Comparison of ENCODE assay signal across 8 cellular contexts in the genomic region with DNA sequence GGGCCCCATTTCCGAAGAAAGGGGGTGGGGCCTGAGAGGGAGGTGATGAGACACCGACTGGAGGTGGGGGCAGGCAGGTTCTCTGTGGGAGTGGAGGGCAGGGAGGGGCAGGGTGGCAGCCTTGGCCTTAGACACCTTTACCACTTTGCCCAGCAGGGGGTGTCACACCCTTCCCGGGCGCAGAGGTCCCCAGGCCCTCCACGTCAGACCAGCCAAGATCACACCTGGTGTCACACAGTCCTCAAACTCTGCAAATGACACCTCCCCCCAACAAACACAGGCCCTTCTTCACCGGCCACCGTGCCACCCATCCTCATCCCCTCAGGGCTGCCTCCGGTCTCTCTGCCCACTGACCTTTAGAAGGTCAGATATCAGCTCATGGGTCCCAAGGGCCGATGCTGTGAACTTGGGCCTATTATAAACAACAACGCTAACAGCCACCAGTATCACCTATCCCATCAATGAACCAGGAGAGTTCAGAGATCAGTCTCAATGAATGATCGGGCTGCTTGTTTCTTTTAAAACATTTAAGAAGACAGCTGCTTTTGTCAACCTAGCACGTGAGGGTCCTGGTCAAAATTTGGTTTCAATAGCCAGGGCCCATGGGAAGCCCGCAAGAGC.
DNase-seq lines count a peak whose midpoint lies in the region; ATAC-seq, FAIRE-seq and TF ChIP-seq lines count a peak whose summit lies in the region.

No MANE protein-coding gene starts in this region.

- DNase-seq in GM12891 (ENCODE audit: insufficient read length, low spot score) (peak; percentile 78), NCI-H510A treated with DMSO at 0.1 percent for 48 hours (lab: John Stamatoyannopoulos, UW) (peak; percentile 96), activated T-cell treated with anti-CD3 and anti-CD28 coated beads for 4 hours (peak; percentile 62), glomerular visceral epithelial cell (ENCODE audit: extremely low spot score) (peak; percentile 14), middle frontal gyrus (ENCODE audit: extremely low spot score, low spot score) (no peak), Ammon's horn (ENCODE audit: low spot score) (no peak), aorta (no peak)
- DNase-seq in stimulated activated CD4-positive, alpha-beta T cell treated with anti-CD3 and anti-CD28 coated beads, Interleukin-2, amount 100 ng/mL, for 24 hours = peak; percentile 75 to 78

- H3K4me3 ChIP-seq in aorta (ENCODE audit: low read length in 2 of 2) = no peak overlapping the region

- 70 to 72% methylated on average over 11 to 13 of the region's 13 CpGs for WGBS in aorta, 2 donors

- peak; percentile 93 for FAIRE-seq in GM12891 (lab: Jason Lieb, UNC)

- intact Hi-C loops in aorta (cut with DNase I) = loop anchor here (5.0 to 10.0 kb wide), 4 partner anchors 60 to 1108 kb away; a partner anchor contains a TSS

- no peaks in the 10 kb centered on the region for H3K9me3 ChIP-seq in aorta (ENCODE audit: control insufficient read depth, low read length)

- no peaks in the 10 kb centered on the region for H3K36me3 ChIP-seq in aorta (ENCODE audit: control insufficient read depth in 1 of 2, insufficient read depth in 2 of 2, low read length in 1 of 2)

- no peak overlapping the region for H3K27ac ChIP-seq in aorta (ENCODE audit: low read depth in 1 of 2, low read length in 2 of 2)

- H3K27me3 ChIP-seq in aorta (ENCODE audit: control insufficient read depth in 1 of 2, insufficient read depth in 2 of 2, low read length in 1 of 2) = no peaks in the 10 kb centered on the region

- no peaks in the 10 kb centered on the region for H3K4me1 ChIP-seq in aorta (ENCODE audit: control insufficient read depth in 1 of 2, insufficient read depth in 2 of 2, low read length in 2 of 2)

- TF ChIP-seq POLR2A in GM12891 (IDR thresholded peaks at IDR 0.05; ENCODE audit: low read depth, low read length) = no peak

- ATAC-seq in aorta (ENCODE audit: low FRiP score) = no peak

TF ChIP-seq in GM12891, 5 proteins besides CTCF, POLR2A, EP300 and RAD21:
- TF ChIP-seq SPI1 (IDR thresholded peaks at IDR 0.05; ENCODE audit: low read depth, low read length) (no peak), PAX5 (IDR thresholded peaks at IDR 0.05; ENCODE audit: insufficient read depth, low read length, severe bottlenecking) (no peak), POLR2AphosphoS5 (IDR thresholded peaks at IDR 0.05; ENCODE audit: low read depth, low read length) (no peak), POU2F2 (IDR thresholded peaks at IDR 0.05; ENCODE audit: low read depth, low read length) (no peak), TAF1 (IDR thresholded peaks at IDR 0.05; ENCODE audit: low read depth, low read length) (no peak)

Comparison
In these comparisons a context has a peak if more than half of its experiments do, and no peak if none do; other contexts are left out.
1. DNase-seq: peak in GM12891 (single experiment), NCI-H510A treated with DMSO at 0.1 percent for 48 hours (single experiment), activated T-cell treated with anti-CD3 and anti-CD28 coated beads for 4 hours (single experiment), glomerular visceral epithelial cell (single experiment) and stimulated activated CD4-positive, alpha-beta T cell treated with anti-CD3 and anti-CD28 coated beads, Interleukin-2, amount 100 ng/mL, for 24 hours (2 of 2); none in middle frontal gyrus (single experiment), Ammon's horn (single experiment) and aorta (0 of 2).